8 cellular contexts compared by ENCODE assay signal in the genomic region with DNA sequence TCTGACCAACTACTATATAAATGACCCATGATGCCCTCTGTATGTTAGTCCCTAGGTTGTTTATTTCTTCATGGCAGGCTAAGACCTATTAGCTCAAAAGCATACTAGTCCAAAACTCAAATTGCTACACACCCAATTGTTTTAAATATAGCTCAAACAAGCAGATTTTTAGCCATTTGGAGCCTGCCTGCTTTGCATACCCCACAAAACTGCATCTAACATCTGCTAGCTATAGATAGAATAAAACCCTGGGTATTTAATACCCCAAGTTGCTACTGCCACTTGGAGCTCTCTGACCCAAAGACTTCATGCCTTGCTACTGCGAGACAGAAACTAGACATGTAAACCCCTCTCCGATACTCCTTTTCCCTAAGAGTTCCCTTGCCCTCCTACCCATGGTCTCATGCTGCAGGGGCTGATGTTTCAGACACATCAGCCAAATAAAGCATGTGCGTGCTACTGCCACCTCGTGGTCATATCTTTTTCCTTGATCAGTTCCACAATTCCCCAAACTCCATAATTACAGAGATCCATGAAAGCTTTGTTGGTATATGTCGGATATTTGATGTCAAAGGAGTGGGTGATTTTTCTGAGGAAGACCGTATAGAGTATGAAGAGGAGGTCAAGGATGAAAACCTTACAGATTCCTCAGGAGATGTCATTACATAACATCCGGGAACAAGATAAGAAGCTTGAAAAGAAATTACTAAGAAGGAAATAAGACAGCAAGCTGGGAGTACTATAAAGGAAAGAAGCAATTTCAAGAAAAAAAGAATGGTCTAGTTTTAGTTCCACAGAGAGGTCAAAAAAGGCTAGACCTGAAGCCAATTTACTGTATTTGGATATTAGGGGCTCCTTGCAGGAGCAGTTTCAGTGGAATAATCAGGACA.
DNase-seq lines count a peak whose midpoint lies in the region; ATAC-seq, FAIRE-seq and TF ChIP-seq lines count a peak whose summit lies in the region.

No MANE protein-coding gene starts in this region.

- ATAC-seq in sciatic nerve, result peak; percentile 38

- intact Hi-C loops in head of caudate nucleus (cut with DNase I) (no loop called here), sciatic nerve (cut with DNase I) (no loop called here)

- TF ChIP-seq RAD21 in Ishikawa (IDR thresholded peaks at IDR 0.05; ENCODE audit: low read depth), result peak; percentile 68

- FAIRE-seq in GM19239 (lab: Jason Lieb, UNC), result peak; percentile 40

- peak; percentile 82 for TF ChIP-seq CTCF in VCaP (conservative IDR thresholded peaks at IDR 0.05)

- no peak for TF ChIP-seq EP300 in Ishikawa (IDR thresholded peaks at IDR 0.05; ENCODE audit: borderline replicate concordance)

- peak; percentile 71 for DNase-seq in DMS53 (lab: John Stamatoyannopoulos, UW)
- no peak for DNase-seq in GM19239 (ENCODE audit: insufficient read length, low spot score)
- DNase-seq in head of caudate nucleus, result peak; percentile 4 to 84 (median 56)
- peak; percentile 68 for DNase-seq in sciatic nerve (ENCODE audit: low spot score)
- DNase-seq in NCI-H1436 treated with DMSO at 0.1 percent for 48 hours (lab: John Stamatoyannopoulos, UW), result no peak
- no peak for DNase-seq in activated CD8-positive, alpha-beta memory T cell treated with anti-CD3 and anti-CD28 coated beads, Interleukin-2, amount 50 U/mL, for 4 hours

- H3K27ac ChIP-seq in VCaP, result no peak overlapping the region

TF ChIP-seq in Ishikawa, 13 proteins besides CTCF, POLR2A, EP300 and RAD21:
- TF ChIP-seq, protein P1, sequence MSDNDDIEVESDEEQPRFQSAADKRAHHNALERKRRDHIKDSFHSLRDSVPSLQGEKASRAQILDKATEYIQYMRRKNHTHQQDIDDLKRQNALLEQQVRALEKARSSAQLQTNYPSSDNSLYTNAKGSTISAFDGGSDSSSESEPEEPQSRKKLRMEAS (IDR thresholded peaks at IDR 0.05), result no peak
- TF ChIP-seq EGR1 (IDR thresholded peaks at IDR 0.05) (no peak), NFIC (IDR thresholded peaks at IDR 0.05) (no peak), TCF12 (IDR thresholded peaks at IDR 0.05; ENCODE audit: low read depth) (no peak), USF1 (IDR thresholded peaks at IDR 0.05) (no peak), REST (IDR thresholded peaks at IDR 0.05; ENCODE audit: low read depth) (no peak)
TF ChIP-seq in Ishikawa: peak in this region for 0.

Comparison
In these comparisons a context has a peak if more than half of its experiments do, and no peak if none do; other contexts are left out.
1. DNase-seq: peak in DMS53 (single experiment), head of caudate nucleus (42 of 42) and sciatic nerve (single experiment); none in GM19239 (single experiment), NCI-H1436 treated with DMSO at 0.1 percent for 48 hours (single experiment) and activated CD8-positive, alpha-beta memory T cell treated with anti-CD3 and anti-CD28 coated beads, Interleukin-2, amount 50 U/mL, for 4 hours (single experiment).